In genomic region chr1:60615661-60616060, GRCh38 we compare ENCODE assay signal across 22 cellular contexts.
DNase-seq lines count a peak whose midpoint lies in the region; ATAC-seq, FAIRE-seq and TF ChIP-seq lines count a peak whose summit lies in the region.
"Had no signal": no experiment of that assay in that cellular context is flagged by ENCODE, and none has a peak within 500 bp of the region (broad histone marks: within the 10 kb centered on the region; RNA-seq: fewer than 3 reads in every experiment).

No MANE protein-coding gene starts in this region.

- H2AFZ ChIP-seq in astrocyte (ENCODE audit: low read depth, low read length) = no peak overlapping the region
- H2AFZ ChIP-seq: GM23338 had no signal

- H3K27me3 ChIP-seq in astrocyte (ENCODE audit: insufficient read depth, low read length) = no peaks in the 10 kb centered on the region
- H3K27me3 ChIP-seq in A673 (replicated peaks; ENCODE audit: insufficient read depth, low read depth, low read length, poor library complexity) = peaks cover 97% of the 10 kb centered on the region
- H3K27me3 ChIP-seq: BE2C had no signal

- H3K79me2 ChIP-seq in astrocyte (ENCODE audit: insufficient read depth, low read length) = no peaks in the 10 kb centered on the region

- H3K9me3 Mint-ChIP-seq in astrocyte (ENCODE audit: unreplicated experiment) = no peaks in the 10 kb centered on the region
- H3K9me3 Mint-ChIP-seq: GM23338 had no signal

- H3K4me3 ChIP-seq in astrocyte (ENCODE audit: insufficient read depth, low read depth, low read length) (no peak overlapping the region), choroid plexus epithelial cell (ENCODE audit: low read depth, low read length) (no peak overlapping the region), A673 (ENCODE audit: low read depth, low read length, poor library complexity, severe bottlenecking) (no peak overlapping the region)
- H3K4me3 ChIP-seq: GM12878, GM23338 had no signal

- H3K9me3 ChIP-seq in astrocyte (ENCODE audit: insufficient read depth, low read depth, low read length) (no peaks in the 10 kb centered on the region), A673 (ENCODE audit: low read depth, low read length, poor library complexity, severe bottlenecking) (peaks cover 4% of the 10 kb centered on the region)
- H3K9me3 ChIP-seq: BE2C had no signal

- DNase-seq in DMS79 (lab: John Stamatoyannopoulos, UW) = peak; percentile 42
- DNase-seq in astrocyte (ENCODE audit: low read depth) = peak; percentile 52
- peak; percentile 53 for DNase-seq in choroid plexus epithelial cell (ENCODE audit: low read depth)
- DNase-seq in A673 (ENCODE audit: low spot score) = no peak
- DNase-seq in GM12892 (ENCODE audit: insufficient read length) = no peak
- DNase-seq: 8988T; BE2C; C1 segment of cervical spinal cord; CD4-positive, CD25-positive, alpha-beta regulatory T cell; CD8-positive, alpha-beta memory T cell; COR-L47; DND-41; EL; HCEC 1CT had no signal

- no peak for TF ChIP-seq CTCF in astrocyte (IDR thresholded peaks at IDR 0.05; ENCODE audit: insufficient read depth, low read depth, low read length)
- TF ChIP-seq CTCF in choroid plexus epithelial cell (conservative IDR thresholded peaks at IDR 0.05; ENCODE audit: low read depth, low read length) = no peak
- no peak for TF ChIP-seq CTCF in A673 (conservative IDR thresholded peaks at IDR 0.05; ENCODE audit: low read depth, low read length)

- POLR2A ChIA-PET in A673 (lab: Charles Lee; ENCODE audit: low non-redundant PET) = no interaction called here

- peaks cover 17% of the 10 kb centered on the region for H3K4me1 Mint-ChIP-seq in astrocyte (ENCODE audit: low read depth, unreplicated experiment)
- H3K4me1 Mint-ChIP-seq: CD4-positive, CD25-positive, alpha-beta regulatory T cell; CD8-positive, alpha-beta memory T cell had no signal

- H3K27ac ChIP-seq in astrocyte (ENCODE audit: low read depth, low read length) (no peak overlapping the region), A673 (ENCODE audit: low read depth, low read length, poor library complexity, severe bottlenecking) (no peak overlapping the region)
- H3K27ac ChIP-seq: HL-60 had no signal

- H3K36me3 Mint-ChIP-seq in astrocyte (ENCODE audit: low read depth, unreplicated experiment) = no peaks in the 10 kb centered on the region
- H3K36me3 Mint-ChIP-seq: CD4-positive, CD25-positive, alpha-beta regulatory T cell; CD8-positive, alpha-beta memory T cell had no signal

- H3K36me3 ChIP-seq in astrocyte (ENCODE audit: insufficient read depth, low read length) = no peaks in the 10 kb centered on the region
- no peaks in the 10 kb centered on the region for H3K36me3 ChIP-seq in A673 (ENCODE audit: insufficient read depth, low read length, poor library complexity, severe bottlenecking)
- H3K36me3 ChIP-seq: BE2C had no signal

- H3K4me3 Mint-ChIP-seq in astrocyte (ENCODE audit: unreplicated experiment) = no peak overlapping the region
- H3K4me3 Mint-ChIP-seq: CD4-positive, CD25-positive, alpha-beta regulatory T cell; CD8-positive, alpha-beta memory T cell; GM23338 had no signal

- peak overlapping the region; percentile 88 for H3K27ac Mint-ChIP-seq in astrocyte (ENCODE audit: unreplicated experiment)
- H3K27ac Mint-ChIP-seq: CD4-positive, CD25-positive, alpha-beta regulatory T cell; CD8-positive, alpha-beta memory T cell; GM23338 had no signal

- no peaks in the 10 kb centered on the region for H3K27me3 Mint-ChIP-seq in astrocyte (ENCODE audit: low read depth, unreplicated experiment)

- ATAC-seq in GM19452 (IDR thresholded peaks at IDR 0.05; ENCODE audit: unreplicated experiment) (no peak), HG03175 (IDR thresholded peaks at IDR 0.05; ENCODE audit: unreplicated experiment) (no peak)
- ATAC-seq: GM12878, GM23338 had no signal

- FAIRE-seq in astrocyte (lab: Jason Lieb, UNC) (no peak), GM12892 (lab: Jason Lieb, UNC) (no peak)
- FAIRE-seq: D721Med, GM12878, GM19239, H54 had no signal

- CTCF ChIA-PET in A673 (lab: Charles Lee) = no interaction called here

- no peaks in the 10 kb centered on the region for H4K20me1 ChIP-seq in astrocyte (ENCODE audit: insufficient read depth, low read length)

- BruUV-seq in A673 (replicated peaks; lab: Mats Ljungman, UMichigan) = no TSS peak

- H3K4me2 ChIP-seq in astrocyte (ENCODE audit: low read length) = no peak overlapping the region
- H3K4me2 ChIP-seq: GM23338 had no signal

- H3K9ac ChIP-seq in astrocyte (ENCODE audit: low read length) = no peak overlapping the region

- intact Hi-C loops in A673 (cut with micrococcal nuclease; ENCODE audit: unreplicated experiment) = no loop called here

- H3K4me1 ChIP-seq in astrocyte (ENCODE audit: insufficient read depth, low read length) = no peaks in the 10 kb centered on the region
- H3K4me1 ChIP-seq in A673 (ENCODE audit: insufficient read depth, low read length, poor library complexity, severe bottlenecking) = peaks cover 13% of the 10 kb centered on the region
- H3K4me1 ChIP-seq: BE2C had no signal

- no peak for TF ChIP-seq POLR2A in GM12892 (IDR thresholded peaks at IDR 0.05; ENCODE audit: low read depth, low read length)

Comparison
In these comparisons a context has a peak if more than half of its experiments do, and no peak if none do; other contexts are left out.
1. DNase-seq: peak in DMS79 (single experiment), astrocyte (single experiment) and choroid plexus epithelial cell (single experiment); none in A673 (single experiment) and GM12892 (single experiment).